ENCODE assay signal across 16 cellular contexts in genomic region chr21:33650929-33651505, GRCh38. TPM values are rescaled to one million over a fixed set of nuclear protein-coding genes. Genes with fewer than 3 reads are reported as not detected.
DNase-seq lines count a peak whose midpoint lies in the region; FAIRE-seq and TF ChIP-seq lines count a peak whose summit lies in the region.
"Had no signal": no experiment of that assay in that cellular context is flagged by ENCODE, and none has a peak within 500 bp of the region (broad histone marks: within the 10 kb centered on the region; RNA-seq: fewer than 3 reads in every experiment).

No MANE protein-coding gene starts in this region.

- no peak overlapping the region for H3K18ac ChIP-seq in trophoblast cell (ENCODE audit: low read length)

- H3K27me3 ChIP-seq in SJCRH30 (no peaks in the 10 kb centered on the region), trophoblast cell (ENCODE audit: insufficient read depth, low read length) (no peaks in the 10 kb centered on the region), small intestine (ENCODE audit: control insufficient read depth in 2 of 2, insufficient read depth in 2 of 2, low read length in 2 of 2) (no peaks in the 10 kb centered on the region)
- H3K27me3 ChIP-seq: BE2C had no signal

- H2AFZ ChIP-seq in trophoblast cell (ENCODE audit: insufficient read depth, low read length, poor library complexity), result no peak overlapping the region
- H2AFZ ChIP-seq: PC-9 had no signal

- FAIRE-seq in small intestine (lab: Jason Lieb, UNC), result no peak
- FAIRE-seq: D721Med, H54, K562 had no signal

- no peak overlapping the region for H4K91ac ChIP-seq in trophoblast cell (ENCODE audit: low read depth, low read length)

- H4K8ac ChIP-seq in trophoblast cell (ENCODE audit: low read depth, low read length), result no peak overlapping the region

- peak overlapping the region; percentile 11 for H3K4ac ChIP-seq in trophoblast cell (ENCODE audit: low read depth, low read length)

- no peak overlapping the region for H3K14ac ChIP-seq in trophoblast cell (ENCODE audit: low read length)

- H3K9me3 ChIP-seq in SJCRH30 (replicated peaks) (no peaks in the 10 kb centered on the region; the same call in 1 of the 2 replicates), trophoblast cell (ENCODE audit: insufficient read depth, low read depth, low read length) (no peaks in the 10 kb centered on the region), small intestine (ENCODE audit: control insufficient read depth, low read depth) (no peaks in the 10 kb centered on the region)
- H3K9me3 ChIP-seq: BE2C, SK-N-SH had no signal

- H2AK5ac ChIP-seq in trophoblast cell (ENCODE audit: low read length), result no peak overlapping the region

- WGBS in trophoblast cell (ENCODE audit: extremely low coverage, insufficient coverage, insufficient read length), result no CpG with 5 or more reads among the region's 7 CpGs
- WGBS in small intestine, 3 donors, result 77 to 85% (median 82%) methylated on average over 7 of the region's 7 CpGs

- H2BK5ac ChIP-seq in trophoblast cell (ENCODE audit: low read depth, low read length, poor library complexity), result no peak overlapping the region

- H3K4me1 ChIP-seq in SJCRH30, result peaks cover 35% of the 10 kb centered on the region
- peaks cover 4 to 15% of the 10 kb centered on the region in 2 experiments for H3K4me1 ChIP-seq in trophoblast cell (ENCODE audit: control insufficient read depth in 1 of 2, insufficient read depth in 2 of 2, low read length in 2 of 2)
- H3K4me1 ChIP-seq in small intestine (ENCODE audit: control insufficient read depth in 2 of 2, insufficient read depth in 1 of 2, low read depth in 1 of 2, low read length in 1 of 2), result peaks cover 6 to 8% of the 10 kb centered on the region in 2 donors

- H4K12ac ChIP-seq in trophoblast cell (ENCODE audit: low read depth, low read length), result no peak overlapping the region

- peaks cover 67% of the 10 kb centered on the region for H3K4me1 Mint-ChIP-seq in HFFc6 (ENCODE audit: low read depth)
- H3K4me1 Mint-ChIP-seq: CD4-positive, alpha-beta memory T cell had no signal

- no peaks in the 10 kb centered on the region for H3K36me3 ChIP-seq in SJCRH30
- H3K36me3 ChIP-seq in trophoblast cell (ENCODE audit: control insufficient read depth in 1 of 2, insufficient read depth in 2 of 2, low read length in 2 of 2), result peaks cover 0 to 3% of the 10 kb centered on the region in 2 experiments
- H3K36me3 ChIP-seq in small intestine (ENCODE audit: control insufficient read depth in 2 of 2, insufficient read depth in 2 of 2, low read length in 2 of 2), result no peaks in the 10 kb centered on the region
- H3K36me3 ChIP-seq: BE2C had no signal

- no peak overlapping the region for H3K27ac ChIP-seq in SJCRH30
- no peak overlapping the region for H3K27ac ChIP-seq in trophoblast cell (ENCODE audit: low read depth, low read length)
- H3K27ac ChIP-seq in small intestine (ENCODE audit: low read depth in 1 of 2, low read length in 1 of 2), result no peak overlapping the region
- H3K27ac ChIP-seq: PC-9 had no signal

- no peak overlapping the region for H3K9ac ChIP-seq in trophoblast cell (ENCODE audit: low read length)
- H3K9ac ChIP-seq: SK-N-SH had no signal

- peaks cover 1% of the 10 kb centered on the region for H3K27me3 Mint-ChIP-seq in HFFc6 (ENCODE audit: insufficient read depth)

- no peak overlapping the region for H2BK120ac ChIP-seq in trophoblast cell (ENCODE audit: insufficient read depth, low read length, poor library complexity)

- H3K23ac ChIP-seq in trophoblast cell (ENCODE audit: low read length), result no peak overlapping the region

- H3K36me3 Mint-ChIP-seq in HFFc6 (ENCODE audit: low read depth), result peaks cover 20% of the 10 kb centered on the region
- H3K36me3 Mint-ChIP-seq: CD4-positive, alpha-beta memory T cell had no signal

- H2BK12ac ChIP-seq in trophoblast cell (ENCODE audit: low read length), result no peak overlapping the region

- no peak for TF ChIP-seq CTCF in HFFc6 (IDR thresholded peaks at IDR 0.05)
- TF ChIP-seq CTCF in fibroblast of villous mesenchyme (IDR thresholded peaks at IDR 0.05; ENCODE audit: insufficient read depth, low read depth, low read length), result no peak

- H3K4me3 ChIP-seq in SJCRH30, result no peak overlapping the region
- H3K4me3 ChIP-seq in fibroblast of villous mesenchyme (ENCODE audit: low read depth, low read length), result no peak overlapping the region
- H3K4me3 ChIP-seq in trophoblast cell (ENCODE audit: low read depth, low read length), result no peak overlapping the region
- H3K4me3 ChIP-seq in small intestine (ENCODE audit: low read depth in 1 of 2, low read length in 2 of 2), result no peak overlapping the region
- H3K4me3 ChIP-seq: K562, PC-9 had no signal

- peak overlapping the region; percentile 11 for H3K27ac Mint-ChIP-seq in HFFc6

- H3K9me3 Mint-ChIP-seq in HFFc6, result no peaks in the 10 kb centered on the region
- H3K9me3 Mint-ChIP-seq: CD4-positive, alpha-beta memory T cell had no signal

- no peak overlapping the region for H3K4me2 ChIP-seq in trophoblast cell (ENCODE audit: low read length)
- H3K4me2 ChIP-seq: PC-9, SK-N-SH had no signal

- peaks cover 2% of the 10 kb centered on the region for H3K79me1 ChIP-seq in trophoblast cell (ENCODE audit: low read length)

- no peak overlapping the region for H3K4me3 Mint-ChIP-seq in HFFc6
- H3K4me3 Mint-ChIP-seq: CD4-positive, alpha-beta memory T cell had no signal

- peaks cover 16% of the 10 kb centered on the region for H3K79me2 ChIP-seq in trophoblast cell (ENCODE audit: control insufficient read depth, insufficient read depth, low read length, poor library complexity)

- DNase-seq in HFFc6 (no peak), SJCRH30 (peak; percentile 49 to 60), fibroblast of villous mesenchyme (ENCODE audit: low read depth) (peak; percentile 69), trophoblast cell (no peak), mesenteric fat pad (ENCODE audit: low spot score) (no peak), small intestine (no peak), GM19240 (ENCODE audit: insufficient read length, low spot score) (no peak), anterior cingulate cortex (lab: John Stamatoyannopoulos, UW) (no peak)
- DNase-seq: BE2C; CD4-positive, alpha-beta memory T cell; NCI-H1694; PC-9; SK-N-SH had no signal

RNA-seq across cellular contexts. Expression of gene ITSN1, which starts 8.7 kb away (rescaled TPM):
- 10 to 100 TPM; 47.7 to 54.8 (median 54.0) TPM for total RNA-seq in HFFc6 (2021; fragmentation: NEBNext Ultra II Directional; extraction: Animal tissue kit (Norgen Biotek cat#: 25700))
- 42.5 and 50.8 TPM in 2 replicates for total RNA-seq in SJCRH30 (2014; rRNA removed; shearing (Covaris generic))
- total RNA-seq in fibroblast of villous mesenchyme (43.2 and 57.0 TPM in 2 replicates), mesenteric fat pad (268 TPM)
- polyA plus RNA-seq in trophoblast cell (2013), result 121 and 122 TPM in 2 replicates
- polyA plus RNA-seq in small intestine, result 10 to 100 TPM; 10.5 to 21.5 (median 20.8) TPM

RNA-seq across cellular contexts. Expression of gene CRYZL1, which starts 9.5 kb away (rescaled TPM):
- total RNA-seq in HFFc6 (2021; fragmentation: NEBNext Ultra II Directional; extraction: Animal tissue kit (Norgen Biotek cat#: 25700)), result 10 to 100 TPM; 28.0 to 32.8 (median 30.2) TPM
- 21.2 and 29.0 TPM in 2 replicates for total RNA-seq in SJCRH30 (2014; rRNA removed; shearing (Covaris generic))
- total RNA-seq in fibroblast of villous mesenchyme (20.0 and 28.1 TPM in 2 replicates), mesenteric fat pad (35.9 TPM)
- 20.4 and 21.1 TPM in 2 replicates for polyA plus RNA-seq in trophoblast cell (2013)
- polyA plus RNA-seq in small intestine, result 10 to 100 TPM; 13.5 to 16.5 (median 15.2) TPM

Comparison
In these comparisons a context has a peak if more than half of its experiments do, and no peak if none do; other contexts are left out.
1. DNase-seq: peak in SJCRH30 (2 of 2) and fibroblast of villous mesenchyme (single experiment); none in HFFc6 (single experiment), trophoblast cell (0 of 2), mesenteric fat pad (single experiment), small intestine (single experiment), GM19240 (single experiment) and anterior cingulate cortex (0 of 58).